In genomic region chr6:155197947-155198346, GRCh38 we compare ENCODE assay signal across 23 cellular contexts.
"Had no signal": no experiment of that assay in that cellular context is flagged by ENCODE, and none has a peak within 500 bp of the region (broad histone marks: within the 10 kb centered on the region; RNA-seq: fewer than 3 reads in every experiment).

No MANE protein-coding gene starts in this region.

- H3K9ac ChIP-seq: neural progenitor cell, parathyroid adenoma had no signal

- ATAC-seq: naive thymus-derived CD4-positive, alpha-beta T cell; right lobe of liver; stimulated activated naive CD8-positive, alpha-beta T cell treated with anti-CD3 and anti-CD28 coated beads, Interleukin-15, amount 100 ng/mL, for 72 hours; upper lobe of right lung had no signal

- H3K4me2 ChIP-seq: neural progenitor cell, smooth muscle cell had no signal

- H3K79me2 ChIP-seq: parathyroid adenoma had no signal

- FAIRE-seq: frontal cortex had no signal

- DNase-seq: dorsolateral prefrontal cortex; effector CD4-positive, alpha-beta T cell; hypothalamus; immature natural killer cell; islet precursor cell; midbrain; naive thymus-derived CD4-positive, alpha-beta T cell; right lobe of liver; stimulated activated CD4-positive, alpha-beta T cell treated with anti-CD3 and anti-CD28 coated beads, Interleukin-12 subunit alpha, Interleukin-12 subunit beta, amount 100 ng/mL, for 4 hours; stimulated activated CD4-positive, alpha-beta T cell treated with anti-CD3 and anti-CD28 coated beads, Interleukin-1b, Interleukin-23, amount 100 ng/mL, for 48 hours; stimulated activated CD4-positive, alpha-beta T cell treated with anti-CD3 and anti-CD28 coated beads, Interleukin-4, amount 100 ng/mL, for 1 hour; stimulated activated CD8-positive, alpha-beta memory T cell treated with anti-CD3 and anti-CD28 coated beads, Interleukin-4, amount 100 ng/mL, for 48 hours; stimulated activated naive CD4-positive, alpha-beta T cell; stimulated activated naive CD8-positive, alpha-beta T cell treated with anti-CD3 and anti-CD28 coated beads, Interleukin-15, amount 100 ng/mL, for 72 hours; transverse colon; upper lobe of right lung; uterus had no signal

- H3K36me3 ChIP-seq: neural progenitor cell, right lobe of liver, suprapubic skin, transverse colon, upper lobe of right lung, uterus had no signal

- H3K4me1 ChIP-seq: neural progenitor cell, parathyroid adenoma, right lobe of liver, upper lobe of right lung, uterus had no signal

- H3K4me3 ChIP-seq: dorsolateral prefrontal cortex, lung, neural progenitor cell, right lobe of liver, smooth muscle cell, suprapubic skin, transverse colon, upper lobe of right lung, uterus had no signal

- H2AFZ ChIP-seq: neural progenitor cell, parathyroid adenoma had no signal

- H3K27ac ChIP-seq: dorsolateral prefrontal cortex, neural progenitor cell, parathyroid adenoma, right lobe of liver, suprapubic skin, transverse colon, upper lobe of right lung, uterus had no signal

- H3K27me3 ChIP-seq: neural progenitor cell, right lobe of liver, suprapubic skin, transverse colon, upper lobe of right lung, uterus had no signal

- H3K9me3 ChIP-seq: right lobe of liver, suprapubic skin, transverse colon, upper lobe of right lung, uterus had no signal
